Comparison of ENCODE assay signal across 8 cellular contexts in the genomic region with DNA sequence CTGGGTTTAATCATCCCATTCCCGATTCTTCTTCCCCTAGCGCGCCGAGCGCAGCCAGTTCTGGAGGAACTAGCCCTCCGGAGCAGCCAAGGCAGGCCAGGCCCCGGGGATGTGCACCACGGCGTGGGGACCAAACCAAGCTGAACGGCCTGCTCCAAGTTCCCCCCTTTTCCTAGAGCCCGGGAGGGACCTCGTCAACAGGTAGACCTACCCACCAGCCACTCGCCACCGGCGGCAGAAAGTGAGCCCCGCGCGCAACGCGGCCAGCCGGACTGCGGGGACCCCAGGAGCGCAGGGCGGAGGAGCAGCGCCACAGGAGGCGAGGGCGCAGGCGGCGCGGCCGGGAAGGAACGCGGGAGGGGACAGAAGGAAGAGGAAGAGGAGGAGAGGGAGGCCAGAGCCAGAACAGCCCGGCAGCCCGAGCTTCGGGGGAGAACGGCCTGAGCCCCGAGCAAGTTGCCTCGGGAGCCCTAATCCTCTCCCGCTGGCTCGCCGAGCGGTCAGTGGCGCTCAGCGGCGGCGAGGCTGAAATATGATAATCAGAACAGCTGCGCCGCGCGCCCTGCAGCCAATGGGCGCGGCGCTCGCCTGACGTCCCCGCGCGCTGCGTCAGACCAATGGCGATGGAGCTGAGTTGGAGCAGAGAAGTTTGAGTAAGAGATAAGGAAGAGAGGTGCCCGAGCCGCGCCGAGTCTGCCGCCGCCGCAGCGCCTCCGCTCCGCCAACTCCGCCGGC. TPM values are rescaled to one million over a fixed set of nuclear protein-coding genes. Genes with fewer than 3 reads are reported as not detected.
DNase-seq lines count a peak whose midpoint lies in the region; ATAC-seq, FAIRE-seq and TF ChIP-seq lines count a peak whose summit lies in the region.
"Had no signal": no experiment of that assay in that cellular context is flagged by ENCODE, and none has a peak within 500 bp of the region (broad histone marks: within the 10 kb centered on the region; RNA-seq: fewer than 3 reads in every experiment).

Gene ISL1, plus strand, starts transcription at position 690 of the 735 bp plus-strand sequence. CDS start 224 bp downstream, outside the sequence.

- peak; percentile 44 to 77 (median 74) for TF ChIP-seq POLR2A in body of pancreas (IDR thresholded peaks at IDR 0.05)

- no peak within 1 kb of the TSS for H3K27ac Mint-ChIP-seq in GM23338
- H3K27ac Mint-ChIP-seq in stimulated activated memory B cell treated with anti-CD40 and anti-IgM and Interleukin-4, amounts not matched to agents 10 μg/mL and 1 μg/mL and 100 μg/mL, for 72 hours = no peak within 1 kb of the TSS

- no peak for FAIRE-seq in frontal cortex (lab: Jason Lieb, UNC)

- H3K27ac ChIP-seq in GM23338 (ENCODE audit: low read depth) (no peak within 1 kb of the TSS), body of pancreas (peak within 1 kb of the TSS; percentile 9 to 68 (median 31))

- H3K4me3 ChIP-seq in GM23338 (peak within 1 kb of the TSS; percentile 66), body of pancreas (peak within 1 kb of the TSS in 1 of 2 donors; percentile 0)

- TF ChIP-seq CTCF in GM23338 (conservative IDR thresholded peaks at IDR 0.05; ENCODE audit: low read depth in 2 of 2) (no peak), body of pancreas (IDR thresholded peaks at IDR 0.05) (no peak)

- peaks cover 31% of the 10 kb centered on the region for H3F3A ChIP-seq in GM23338 (replicated peaks; ENCODE audit: low read depth)

- H3K79me2 ChIP-seq in GM23338 (replicated peaks; ENCODE audit: insufficient read depth) = no peaks in the 10 kb centered on the region

- H3K27me3 Mint-ChIP-seq in GM23338 (ENCODE audit: insufficient read depth, low read depth, poor library complexity) = peaks cover 99% of the 10 kb centered on the region
- H3K27me3 Mint-ChIP-seq in stimulated activated memory B cell treated with anti-CD40 and anti-IgM and Interleukin-4, amounts not matched to agents 10 μg/mL and 1 μg/mL and 100 μg/mL, for 72 hours = peaks cover 91% of the 10 kb centered on the region

- peak; percentile 78 for ATAC-seq in GM23338
- ATAC-seq in body of pancreas = peak; percentile 77
- ATAC-seq in stimulated activated memory B cell treated with anti-CD40 and anti-IgM and Interleukin-4, amounts not matched to agents 10 μg/mL and 1 μg/mL and 100 μg/mL, for 72 hours = no peak
- ATAC-seq in HG03469 (IDR thresholded peaks at IDR 0.05; ENCODE audit: unreplicated experiment) = no peak

- no peaks in the 10 kb centered on the region for H3K36me3 ChIP-seq in GM23338 (ENCODE audit: insufficient read depth)
- H3K36me3 ChIP-seq in body of pancreas (replicated peaks in 1 of 2; ENCODE audit: insufficient read depth in 1 of 2, low read depth in 2 of 2) = no peaks in the 10 kb centered on the region

- no peaks in the 10 kb centered on the region for H3K9me2 ChIP-seq in GM23338 (ENCODE audit: insufficient read depth)

- peak within 1 kb of the TSS; percentile 78 for H2AFZ ChIP-seq in GM23338

- H3K27me3 ChIP-seq in GM23338 (ENCODE audit: insufficient read depth) (peaks cover 92% of the 10 kb centered on the region), body of pancreas (peaks cover 11 to 62% of the 10 kb centered on the region in 2 donors)

- 1 to 4% methylated on average over 57 to 72 of the region's 73 CpGs for WGBS in body of pancreas, 2 donors

- intact Hi-C loops in body of pancreas (cut with DNase I) = no loop called here

- H3K36me3 Mint-ChIP-seq in GM23338 (ENCODE audit: low read depth) = no peaks in the 10 kb centered on the region
- H3K36me3 Mint-ChIP-seq in stimulated activated memory B cell treated with anti-CD40 and anti-IgM and Interleukin-4, amounts not matched to agents 10 μg/mL and 1 μg/mL and 100 μg/mL, for 72 hours = no peaks in the 10 kb centered on the region

- peak within 1 kb of the TSS; percentile 78 for H3K4me3 Mint-ChIP-seq in GM23338
- H3K4me3 Mint-ChIP-seq in stimulated activated memory B cell treated with anti-CD40 and anti-IgM and Interleukin-4, amounts not matched to agents 10 μg/mL and 1 μg/mL and 100 μg/mL, for 72 hours = peak within 1 kb of the TSS; percentile 28

- no peaks in the 10 kb centered on the region; the same call in 1 of the 2 replicates for H4K20me1 ChIP-seq in GM23338 (replicated peaks; ENCODE audit: insufficient read depth)

- peak within 1 kb of the TSS; percentile 87 for H3K4me2 ChIP-seq in GM23338

- peaks cover 83% of the 10 kb centered on the region for H3K4me1 Mint-ChIP-seq in GM23338
- H3K4me1 Mint-ChIP-seq in stimulated activated memory B cell treated with anti-CD40 and anti-IgM and Interleukin-4, amounts not matched to agents 10 μg/mL and 1 μg/mL and 100 μg/mL, for 72 hours = peaks cover 18% of the 10 kb centered on the region

- no peaks in the 10 kb centered on the region for H3K9me3 ChIP-seq in body of pancreas

- no peaks in the 10 kb centered on the region; the same call in 1 of the 3 replicates for H3K9me3 Mint-ChIP-seq in GM23338
- H3K9me3 Mint-ChIP-seq in stimulated activated memory B cell treated with anti-CD40 and anti-IgM and Interleukin-4, amounts not matched to agents 10 μg/mL and 1 μg/mL and 100 μg/mL, for 72 hours = no peaks in the 10 kb centered on the region

- H3K4me1 ChIP-seq in GM23338 (ENCODE audit: insufficient read depth) (peaks cover 67% of the 10 kb centered on the region), body of pancreas (peaks cover 43% of the 10 kb centered on the region)

- DNase-seq in GM23338 (ENCODE audit: low spot score) (peak; percentile 94), NCI-H2107 (lab: John Stamatoyannopoulos, UW) (peak; percentile 76), body of pancreas (peak; percentile 46 to 73 (median 66)), islet precursor cell (peak; percentile 97), frontal cortex (ENCODE audit: low spot score in 2 of 2) (no peak)

TF ChIP-seq in GM23338, 12 proteins besides CTCF, POLR2A, EP300 and RAD21:
- TF ChIP-seq EZH2phosphoT487 (IDR thresholded peaks at IDR 0.05; ENCODE audit: unreplicated experiment) (no peak), POLR2AphosphoS5 (IDR thresholded peaks at IDR 0.05; ENCODE audit: low read depth) (peak; percentile 58), ZNF462 (CRISPR knock-in tag; IDR thresholded peaks at IDR 0.05) (no peak), ZNF331 (CRISPR knock-in tag; IDR thresholded peaks at IDR 0.05; ENCODE audit: low read depth) (no peak), CREB1 (CRISPR knock-in tag; IDR thresholded peaks at IDR 0.05; ENCODE audit: low read depth) (peak; percentile 74)

RNA-seq across cellular contexts. Expression of gene ISL1, which starts in this region (rescaled TPM):
- total RNA-seq in GM23338 (2014; rRNA removed; shearing (Covaris generic)) = 0.38 and 1.8 TPM in 2 replicates
- polyA plus RNA-seq in GM23338 (2016; fragmentation: Nextera tagmentation; extraction: Ambion mirVana) = 0.50 and 0.55 TPM in 2 replicates
- total RNA-seq in body of pancreas (1 to 10 TPM; 1.6 to 2.9 TPM), frontal cortex (2.4 TPM)
- total RNA-seq: T-helper 2 cell treated with Interferon-gamma antibody and Interleukin-4, amounts not matched to agents 100 ng/mL and 5 ng/mL, for 36 hours had no signal

Comparison
In these comparisons a context has a peak if more than half of its experiments do, and no peak if none do; other contexts are left out.
1. ATAC-seq: peak in GM23338 (single experiment) and body of pancreas (single experiment); none in stimulated activated memory B cell treated with anti-CD40 and anti-IgM and Interleukin-4, amounts not matched to agents 10 μg/mL and 1 μg/mL and 100 μg/mL, for 72 hours (single experiment) and HG03469 (single experiment).
2. DNase-seq: peak in GM23338 (single experiment), NCI-H2107 (single experiment), body of pancreas (4 of 4) and islet precursor cell (single experiment); none in frontal cortex (0 of 2).